In the genomic region with DNA sequence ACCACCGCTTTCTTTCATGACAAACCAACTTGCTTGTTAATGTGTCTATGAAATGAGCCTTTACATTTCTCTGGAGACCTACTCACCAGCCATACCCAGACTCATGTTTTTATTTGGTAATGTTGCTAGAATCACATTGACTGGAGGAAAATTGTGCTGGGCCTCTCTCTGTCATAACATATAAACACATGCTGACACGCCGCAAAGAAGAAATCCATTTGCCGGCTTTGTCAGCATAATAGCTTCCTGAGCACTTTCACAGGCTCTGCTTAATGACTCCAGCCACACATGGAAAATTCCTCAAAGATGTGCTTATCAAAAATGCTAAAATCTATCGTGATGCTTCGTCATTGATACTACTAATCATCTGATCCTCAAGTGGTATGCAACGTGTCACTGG, we compare ENCODE assay signal across 16 cellular contexts.
A peak's percentile ranks its signal among the peaks of the same experiment; 100 is the strongest.
DNase-seq lines count a peak whose midpoint lies in the region; ATAC-seq and TF ChIP-seq lines count a peak whose summit lies in the region.
"Had no signal": no experiment of that assay in that cellular context is flagged by ENCODE, and none has a peak within 500 bp of the region (broad histone marks: within the 10 kb centered on the region; RNA-seq: fewer than 3 reads in every experiment).

No MANE protein-coding gene starts in this region.

- H3K9ac ChIP-seq in IMR-90 (ENCODE audit: low read depth, low read length) (no peak overlapping the region), fibroblast of lung (ENCODE audit: insufficient read depth, low read length) (no peak overlapping the region)
- H3K9ac ChIP-seq: BLaER1 had no signal

- H4K20me1 ChIP-seq in IMR-90 (ENCODE audit: insufficient read depth, low read length) (no peaks in the 10 kb centered on the region), fibroblast of lung (ENCODE audit: control insufficient read depth, extremely low read depth, insufficient read depth, low read length) (no peaks in the 10 kb centered on the region), osteoblast (ENCODE audit: insufficient read depth, low read length) (no peaks in the 10 kb centered on the region)
- H4K20me1 ChIP-seq: BLaER1 had no signal

- H3K36me3 ChIP-seq in IMR-90 (ENCODE audit: control insufficient read depth, insufficient read depth, low read length): no peaks in the 10 kb centered on the region
- H3K36me3 ChIP-seq in fibroblast of lung (ENCODE audit: control insufficient read depth, insufficient read depth, low read length): no peaks in the 10 kb centered on the region
- no peaks in the 10 kb centered on the region for H3K36me3 ChIP-seq in osteoblast (ENCODE audit: insufficient read depth, low read length)
- no peaks in the 10 kb centered on the region for H3K36me3 ChIP-seq in esophagus muscularis mucosa
- H3K36me3 ChIP-seq: BLaER1, HAP-1 had no signal

- in situ Hi-C loops in IMR-90 (cut with MboI; ENCODE audit: low sequenced_read_pairs): no loop called here

- peak overlapping the region; percentile 50; the same call in 1 of the 2 replicates for H2BK20ac ChIP-seq in IMR-90 (ENCODE audit: low read depth, low read length)

- peak overlapping the region; percentile 16; the same call in 1 of the 2 replicates for H3K18ac ChIP-seq in IMR-90 (ENCODE audit: low read depth, low read length)

- no peak overlapping the region for H2BK15ac ChIP-seq in IMR-90 (ENCODE audit: low read depth, low read length)

- H4K91ac ChIP-seq in IMR-90 (ENCODE audit: insufficient read depth, low read depth, low read length): no peak overlapping the region

- H3K27me3 Mint-ChIP-seq in immature natural killer cell (ENCODE audit: low read depth in 3 of 3): no peaks in the 10 kb centered on the region

- H3K4me1 ChIP-seq in IMR-90 (ENCODE audit: control insufficient read depth, insufficient read depth, low read length): peaks cover 9% of the 10 kb centered on the region
- H3K4me1 ChIP-seq in fibroblast of lung (ENCODE audit: control insufficient read depth, extremely low read depth, insufficient read depth, low read length): no peaks in the 10 kb centered on the region
- H3K4me1 ChIP-seq in osteoblast (ENCODE audit: insufficient read depth, low read length): no peaks in the 10 kb centered on the region
- H3K4me1 ChIP-seq in esophagus muscularis mucosa: peaks cover 0 to 8% (median 2%) of the 10 kb centered on the region in 4 donors
- H3K4me1 ChIP-seq: BLaER1 had no signal

- DNase-seq in IMR-90 (no peak), astrocyte of the hippocampus (ENCODE audit: low read depth, low spot score) (peak; percentile 6), fibroblast of lung (ENCODE audit: low read depth in 2 of 2) (peak; percentile 10 to 43), osteoblast (ENCODE audit: insufficient read length, low spot score, missing footprints) (peak; percentile 39), esophagus muscularis mucosa (ENCODE audit: extremely low spot score) (no peak), immature natural killer cell (no peak)
- DNase-seq: 8988T; AML-193; Caco-2; CD8-positive, alpha-beta memory T cell; DND-41; GDM1 had no signal

- no peak overlapping the region for H3K27ac Mint-ChIP-seq in immature natural killer cell

- H3K27me3 ChIP-seq in IMR-90 (ENCODE audit: control insufficient read depth, insufficient read depth, low read length) (no peaks in the 10 kb centered on the region), fibroblast of lung (ENCODE audit: control insufficient read depth, insufficient read depth, low read length) (no peaks in the 10 kb centered on the region), osteoblast (ENCODE audit: insufficient read depth, low read length) (no peaks in the 10 kb centered on the region), esophagus muscularis mucosa (no peaks in the 10 kb centered on the region)
- H3K27me3 ChIP-seq: BLaER1 had no signal

- WGBS in IMR-90 (ENCODE audit: extremely low coverage in 2 of 2, insufficient read length in 1 of 2), 2 experiments: 27% methylated on average over 2 of the region's 7 CpGs; no CpG with 5 or more reads in 1 of the 2 experiments
- WGBS in esophagus muscularis mucosa: 82% methylated on average over 7 of the region's 7 CpGs

- H3K79me1 ChIP-seq in IMR-90 (ENCODE audit: low read depth in 1 of 2, low read length in 2 of 2): peaks cover 0 to 12% of the 10 kb centered on the region in 2 experiments; a peak in 1 of 4 replicates

- no peak overlapping the region for H3K27ac ChIP-seq in IMR-90 (ENCODE audit: insufficient read depth, low read length)
- H3K27ac ChIP-seq in fibroblast of lung (ENCODE audit: insufficient read depth, low read length): no peak overlapping the region
- no peak overlapping the region for H3K27ac ChIP-seq in osteoblast (ENCODE audit: low read depth, low read length)
- no peak overlapping the region for H3K27ac ChIP-seq in esophagus muscularis mucosa (replicated peaks in 1 of 4)
- H3K27ac ChIP-seq: BLaER1 had no signal

- H2AK9ac ChIP-seq in IMR-90 (replicated peaks; ENCODE audit: low read depth, low read length, poor library complexity): no peak overlapping the region

- CTCF ChIA-PET in IMR-90 (lab: Yijun Ruan, JAX): interaction anchor here (1.0 kb wide), 1 partner anchor 8 kb away, joined by 4 read pairs; no protein-coding TSS in a partner anchor

- H4K8ac ChIP-seq in IMR-90 (ENCODE audit: low read depth in 2 of 2, low read length in 2 of 2): 0 out of 4 replicates have a peak overlapping the region, but pooled peaks of 1 of the 2 experiments have one; percentile 90

- no peak for TF ChIP-seq EP300 in esophagus muscularis mucosa (IDR thresholded peaks at IDR 0.05)

- peak overlapping the region; percentile 83; the same call in 1 of the 2 replicates for H2BK120ac ChIP-seq in IMR-90 (ENCODE audit: low read depth, low read length)

- H3K4me2 ChIP-seq in IMR-90 (ENCODE audit: low read depth, low read length) (no peak overlapping the region), fibroblast of lung (ENCODE audit: extremely low read depth, insufficient read depth, low read length) (no peak overlapping the region), osteoblast (ENCODE audit: insufficient read depth, low read length) (no peak overlapping the region)
- H3K4me2 ChIP-seq: BLaER1 had no signal

- H3K4me3 ChIP-seq in IMR-90 (ENCODE audit: insufficient read depth, low read depth, low read length): no peak overlapping the region
- no peak overlapping the region for H3K4me3 ChIP-seq in fibroblast of lung (replicated peaks in 1 of 4; ENCODE audit: control extremely low read depth in 1 of 4, insufficient read depth in 1 of 4, low read depth in 3 of 4, low read length in 4 of 4)
- no peak overlapping the region for H3K4me3 ChIP-seq in osteoblast (ENCODE audit: insufficient read depth, low read length)
- H3K4me3 ChIP-seq in esophagus muscularis mucosa: no peak overlapping the region
- H3K4me3 ChIP-seq: BLaER1, HAP-1 had no signal

- no peak overlapping the region for H4K5ac ChIP-seq in IMR-90 (ENCODE audit: low read depth, low read length)

- H3K9me3 ChIP-seq in IMR-90 (ENCODE audit: control insufficient read depth, insufficient read depth, low read length): no peaks in the 10 kb centered on the region
- H3K9me3 ChIP-seq in fibroblast of lung (ENCODE audit: control insufficient read depth, insufficient read depth, low read depth, low read length): no peaks in the 10 kb centered on the region
- H3K9me3 ChIP-seq in osteoblast (ENCODE audit: low read depth, low read length): no peaks in the 10 kb centered on the region
- no peaks in the 10 kb centered on the region for H3K9me3 ChIP-seq in esophagus muscularis mucosa
- H3K9me3 ChIP-seq: BLaER1, Caco-2, HAP-1 had no signal

- H3K23ac ChIP-seq in IMR-90 (ENCODE audit: low read depth, low read length): no peak overlapping the region

- H3K4ac ChIP-seq in IMR-90 (ENCODE audit: low read depth, low read length): no peak overlapping the region; the same call in 1 of the 2 replicates

- POLR2A ChIA-PET in IMR-90 (lab: Charles Lee; ENCODE audit: unreplicated experiment): no interaction called here

- no peaks in the 10 kb centered on the region for H3K4me1 Mint-ChIP-seq in immature natural killer cell
- H3K4me1 Mint-ChIP-seq: CD8-positive, alpha-beta memory T cell had no signal

- H3K14ac ChIP-seq in IMR-90 (replicated peaks; ENCODE audit: low read depth, low read length): 0 out of 2 replicates have a peak overlapping the region, but pooled peaks have one; percentile 9

- intact Hi-C loops in IMR-90 (cut with micrococcal nuclease): no loop called here
- intact Hi-C loops in esophagus muscularis mucosa (cut with DNase I): loop anchor here (10.0 kb wide), 1 partner anchor 190 kb away; no protein-coding TSS in a partner anchor

- H2BK5ac ChIP-seq in IMR-90 (ENCODE audit: low read depth, low read length, poor library complexity, severe bottlenecking): no peak overlapping the region

- no peak overlapping the region for H2AK5ac ChIP-seq in IMR-90 (ENCODE audit: low read depth, low read length)

- TF ChIP-seq POLR2A in IMR-90 (IDR thresholded peaks at IDR 0.05; ENCODE audit: low read depth, low read length): no peak
- no peak for TF ChIP-seq POLR2A in esophagus muscularis mucosa (IDR thresholded peaks at IDR 0.05; ENCODE audit: low read depth)

- H3K4me3 Mint-ChIP-seq in immature natural killer cell: no peak overlapping the region
- H3K4me3 Mint-ChIP-seq: CD8-positive, alpha-beta memory T cell had no signal

- no peaks in the 10 kb centered on the region for H3K36me3 Mint-ChIP-seq in immature natural killer cell
- H3K36me3 Mint-ChIP-seq: CD8-positive, alpha-beta memory T cell had no signal

- dilution Hi-C loops in IMR-90 (cut with HindIII; ENCODE audit: low sequenced_read_pairs, unreplicated experiment): no loop called here

- H3K56ac ChIP-seq in IMR-90 (ENCODE audit: extremely low read depth, insufficient read depth, low read length): no peak overlapping the region

- no peaks in the 10 kb centered on the region for H3K79me2 ChIP-seq in fibroblast of lung (ENCODE audit: control insufficient read depth, insufficient read depth, low read length)
- no peaks in the 10 kb centered on the region for H3K79me2 ChIP-seq in osteoblast (ENCODE audit: insufficient read depth, low read length)

- TF ChIP-seq RAD21 in IMR-90 (IDR thresholded peaks at IDR 0.05; ENCODE audit: low read length): no peak

- ATAC-seq in IMR-90 (ENCODE audit: low read depth) (no peak; the same call in 1 of the 2 replicates), HG03159 (IDR thresholded peaks at IDR 0.05; ENCODE audit: unreplicated experiment) (no peak), HG03469 (IDR thresholded peaks at IDR 0.05; ENCODE audit: unreplicated experiment) (no peak)

- peaks cover 4 to 32% (median 8%) of the 10 kb centered on the region in 6 donors for H3K9me3 Mint-ChIP-seq in immature natural killer cell

- BruUV-seq in IMR-90 (replicated peaks; lab: Mats Ljungman, UMichigan): no TSS peak

- TF ChIP-seq CTCF in IMR-90 (conservative IDR thresholded peaks at IDR 0.05; ENCODE audit: low read depth, low read length) (no peak), fibroblast of lung (conservative IDR thresholded peaks at IDR 0.05 in 1 of 2, IDR thresholded peaks at IDR 0.05 in 1 of 2; ENCODE audit: low read depth in 1 of 2, low read length in 2 of 2) (no peak), osteoblast (IDR thresholded peaks at IDR 0.05; ENCODE audit: extremely low read depth, low read depth, low read length) (no peak), esophagus muscularis mucosa (IDR thresholded peaks at IDR 0.05) (no peak)

- no peak overlapping the region for H2AFZ ChIP-seq in IMR-90 (replicated peaks; ENCODE audit: low read length, poor library complexity)
- H2AFZ ChIP-seq in fibroblast of lung (ENCODE audit: low read length): no peak overlapping the region
- peak overlapping the region; percentile 26 for H2AFZ ChIP-seq in osteoblast (ENCODE audit: low read length)

- H3K9me1 ChIP-seq in IMR-90 (ENCODE audit: insufficient read depth, low read length): peaks cover 7% of the 10 kb centered on the region; the same call in 1 of the 2 replicates

Comparison
In these comparisons a context has a peak if more than half of its experiments do, and no peak if none do; other contexts are left out.
1. DNase-seq: peak in astrocyte of the hippocampus (single experiment), fibroblast of lung (2 of 2) and osteoblast (single experiment); none in IMR-90 (single experiment), esophagus muscularis mucosa (single experiment) and immature natural killer cell (0 of 3).